In the genomic region with DNA sequence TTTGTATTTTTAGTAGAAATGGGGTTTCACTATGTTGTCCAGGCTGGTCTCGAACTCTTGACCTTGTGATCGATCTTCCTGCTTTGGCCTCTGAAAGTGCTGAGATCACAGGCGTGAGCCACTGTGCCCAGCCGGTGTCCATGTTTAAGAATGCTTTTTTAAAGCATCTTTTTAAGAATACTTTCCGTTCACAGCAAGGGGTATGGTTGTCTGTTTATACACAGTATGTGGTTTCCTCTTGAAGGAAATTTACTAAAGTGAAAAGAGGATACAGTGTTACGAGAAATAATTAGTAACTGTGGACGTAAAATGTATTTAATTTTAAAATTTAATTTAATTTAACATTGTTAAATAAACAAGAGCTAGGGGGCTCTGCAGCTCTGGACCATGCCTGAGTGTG, we compare ENCODE assay signal across 18 cellular contexts.
"Had no signal": no experiment of that assay in that cellular context is flagged by ENCODE, and none has a peak within 500 bp of the region (broad histone marks: within the 10 kb centered on the region; RNA-seq: fewer than 3 reads in every experiment).

No MANE protein-coding gene starts in this region.

- H3K9me3 ChIP-seq: esophagus muscularis mucosa, gastroesophageal sphincter, heart left ventricle, left lung, lower lobe of right lung, mucosa of descending colon had no signal

- ATAC-seq: foreskin keratinocyte, gastroesophageal sphincter, heart left ventricle, left cardiac atrium, left lung, left ventricle myocardium superior, mucosa of descending colon had no signal

- H3K4me2 ChIP-seq: hepatocyte had no signal

- H3K9me3 Mint-ChIP-seq: mesothelial cell of epicardium, naive B cell had no signal

- H3K4me1 Mint-ChIP-seq: naive B cell had no signal

- DNase-seq: dermis blood vessel endothelial cell; dorsolateral prefrontal cortex; effector CD4-positive, alpha-beta T cell; effector memory CD4-positive, alpha-beta T cell; foreskin keratinocyte; heart left ventricle; left cardiac atrium; left lung; left ventricle myocardium superior; lower lobe of right lung; mesenchymal stem cell; mucosa of descending colon; naive B cell had no signal

- H3K4me3 ChIP-seq: coronary artery, dorsolateral prefrontal cortex, esophagus muscularis mucosa, gastroesophageal sphincter, heart left ventricle, hepatocyte, left lung, lower lobe of right lung, mucosa of descending colon had no signal

- H3K36me3 Mint-ChIP-seq: mesothelial cell of epicardium, naive B cell had no signal

- H3K4me3 Mint-ChIP-seq: mesothelial cell of epicardium had no signal

- H2AFZ ChIP-seq: hepatocyte had no signal

- H3K27ac Mint-ChIP-seq: mesothelial cell of epicardium, naive B cell had no signal

- H3K79me2 ChIP-seq: hepatocyte had no signal

- H3K27ac ChIP-seq: coronary artery, dorsolateral prefrontal cortex, esophagus muscularis mucosa, foreskin keratinocyte, gastroesophageal sphincter, heart left ventricle, hepatocyte, left lung, lower lobe of right lung had no signal

- H3K4me1 ChIP-seq: esophagus muscularis mucosa, foreskin keratinocyte, gastroesophageal sphincter, heart left ventricle, left lung, lower lobe of right lung had no signal

- H3K27me3 ChIP-seq: foreskin keratinocyte had no signal

- H3K36me3 ChIP-seq: esophagus muscularis mucosa, gastroesophageal sphincter, heart left ventricle, left lung, lower lobe of right lung had no signal
